In genomic region chr3:183542355-183542754, GRCh38 we compare ENCODE assay signal across 1 cellular context.
TF ChIP-seq lines count a peak whose summit lies in the region.

No MANE protein-coding gene starts in this region.

TF ChIP-seq in GM12878, 131 proteins besides CTCF, POLR2A, EP300 and RAD21 (continued from another document):
- TF ChIP-seq SMARCA5 (IDR thresholded peaks at IDR 0.05) (peak; percentile 60; the same call in 1 of the 2 replicates), RBBP5 (conservative IDR thresholded peaks at IDR 0.05) (no peak), POU2F2 (IDR thresholded peaks at IDR 0.05; ENCODE audit: borderline replicate concordance, low read depth, low read length) (no peak), TCF12 (IDR thresholded peaks at IDR 0.05; ENCODE audit: low read depth, low read length) (no peak)
